In genomic region chr15:65603134-65603533, GRCh38 we compare ENCODE assay signal across 8 cellular contexts.
"Had no signal": no experiment of that assay in that cellular context is flagged by ENCODE, and none has a peak within 500 bp of the region (broad histone marks: within the 10 kb centered on the region; RNA-seq: fewer than 3 reads in every experiment).

No MANE protein-coding gene starts in this region.

- FAIRE-seq: HepG2 had no signal

- H3K27me3 Mint-ChIP-seq: IgD-negative memory B cell had no signal

- H3K27ac ChIP-seq: GM23248, HL-60 had no signal

- H2AFZ ChIP-seq: GM23248 had no signal

- H3K9me3 ChIP-seq: HAP-1 had no signal

- H3K4me1 ChIP-seq: HAP-1 had no signal

- H3K27ac Mint-ChIP-seq: IgD-negative memory B cell had no signal

- DNase-seq: GM23248, GOT3, H7 had no signal

- H3K4me3 ChIP-seq: GM23248, HAP-1 had no signal

- H3K9ac ChIP-seq: GM23248 had no signal

- H3K4me3 Mint-ChIP-seq: IgD-negative memory B cell had no signal

- ATAC-seq: HCT116, HepG2 had no signal
